In genomic region chr11:75919525-75919924, GRCh38 we compare ENCODE assay signal across 18 cellular contexts.
DNase-seq lines count a peak whose midpoint lies in the region; ATAC-seq, FAIRE-seq and TF ChIP-seq lines count a peak whose summit lies in the region.
"Had no signal": no experiment of that assay in that cellular context is flagged by ENCODE, and none has a peak within 500 bp of the region (broad histone marks: within the 10 kb centered on the region; RNA-seq: fewer than 3 reads in every experiment).

No MANE protein-coding gene starts in this region.

- no peaks in the 10 kb centered on the region for H3K9me3 Mint-ChIP-seq in activated CD4-positive, alpha-beta memory T cell treated with anti-CD3 and anti-CD28 coated beads, Interleukin-2, amount 10 ng/mL, durations not matched to agents 7 days and 5 days
- no peaks in the 10 kb centered on the region for H3K9me3 Mint-ChIP-seq in activated CD8-positive, alpha-beta memory T cell treated with anti-CD3 and anti-CD28 coated beads, Interleukin-2, amount 10 ng/mL, durations not matched to agents 7 days and 5 days (ENCODE audit: low read depth)
- H3K9me3 Mint-ChIP-seq: activated CD4-positive, alpha-beta T cell treated with anti-CD3 and anti-CD28 coated beads, Interleukin-2, amount 10 ng/mL, durations not matched to agents 24 days and 14 days; activated T-cell treated with anti-CD3 and anti-CD28 coated beads, Interleukin-2, amount 50 U/mL, for 72 hours; dendritic cell treated with granulocyte-macrophage colony-stimulating factor and Interleukin-4, amounts not matched to agents 40 ng/mL and 50 ng/mL, for 4 days; T-helper 1 cell treated with Interleukin-12 subunit alpha and Interleukin-12 subunit beta and Interleukin-4 antibody, amounts not matched to agents 30 μg/mL and 1 μg/mL, for 36 hours had no signal

- H3K27ac ChIP-seq in SJCRH30, result peak overlapping the region; percentile 18; the same call in 1 of the 2 replicates
- peak overlapping the region in 2 of 10 donors; percentile 35 to 52 for H3K27ac ChIP-seq in heart right ventricle
- peak overlapping the region in 3 of 4 donors; percentile 51 to 76 (median 67) for H3K27ac ChIP-seq in sigmoid colon

- no peak overlapping the region for H3K4me3 Mint-ChIP-seq in activated CD4-positive, alpha-beta memory T cell treated with anti-CD3 and anti-CD28 coated beads, Interleukin-2, amount 10 ng/mL, durations not matched to agents 7 days and 5 days
- H3K4me3 Mint-ChIP-seq in activated CD8-positive, alpha-beta memory T cell treated with anti-CD3 and anti-CD28 coated beads, Interleukin-2, amount 10 ng/mL, durations not matched to agents 7 days and 5 days, result no peak overlapping the region
- H3K4me3 Mint-ChIP-seq: activated CD4-positive, alpha-beta T cell treated with anti-CD3 and anti-CD28 coated beads, Interleukin-2, amount 10 ng/mL, durations not matched to agents 24 days and 14 days; activated T-cell treated with anti-CD3 and anti-CD28 coated beads, Interleukin-2, amount 50 U/mL, for 72 hours; dendritic cell treated with granulocyte-macrophage colony-stimulating factor and Interleukin-4, amounts not matched to agents 40 ng/mL and 50 ng/mL, for 4 days; T-helper 1 cell treated with Interleukin-12 subunit alpha and Interleukin-12 subunit beta and Interleukin-4 antibody, amounts not matched to agents 30 μg/mL and 1 μg/mL, for 36 hours had no signal

- peaks cover 2% of the 10 kb centered on the region for H3K4me1 Mint-ChIP-seq in activated CD4-positive, alpha-beta memory T cell treated with anti-CD3 and anti-CD28 coated beads, Interleukin-2, amount 10 ng/mL, durations not matched to agents 7 days and 5 days
- H3K4me1 Mint-ChIP-seq in activated CD8-positive, alpha-beta memory T cell treated with anti-CD3 and anti-CD28 coated beads, Interleukin-2, amount 10 ng/mL, durations not matched to agents 7 days and 5 days, result peaks cover 2% of the 10 kb centered on the region

- peak in 5 of 8 donors; percentile 50 to 63 (median 54) for ATAC-seq in heart right ventricle
- ATAC-seq in activated CD8-positive, alpha-beta memory T cell treated with anti-CD3 and anti-CD28 coated beads, Interleukin-2, amount 10 ng/mL, durations not matched to agents 7 days and 5 days, result no peak
- ATAC-seq: activated T-cell treated with anti-CD3 and anti-CD28 coated beads, Interleukin-2, amount 50 U/mL, for 72 hours had no signal

- intact Hi-C loops in heart right ventricle (cut with DNase I) (no loop called here), sigmoid colon (cut with DNase I) (no loop called here)

- H3K4me1 ChIP-seq in SJCRH30 (peaks cover 14% of the 10 kb centered on the region), heart right ventricle (peaks cover 0 to 18% (median 9%) of the 10 kb centered on the region in 9 donors), sigmoid colon (peaks cover 0 to 35% (median 16%) of the 10 kb centered on the region in 4 donors)

- TF ChIP-seq POLR2A in sigmoid colon (IDR thresholded peaks at IDR 0.05), result no peak

- H3K36me3 Mint-ChIP-seq in activated CD4-positive, alpha-beta memory T cell treated with anti-CD3 and anti-CD28 coated beads, Interleukin-2, amount 10 ng/mL, durations not matched to agents 7 days and 5 days (ENCODE audit: low read depth), result peaks cover 3% of the 10 kb centered on the region
- peaks cover 2% of the 10 kb centered on the region for H3K36me3 Mint-ChIP-seq in activated CD8-positive, alpha-beta memory T cell treated with anti-CD3 and anti-CD28 coated beads, Interleukin-2, amount 10 ng/mL, durations not matched to agents 7 days and 5 days

- H3K4me3 ChIP-seq in SJCRH30, result no peak overlapping the region
- no peak overlapping the region for H3K4me3 ChIP-seq in heart right ventricle
- H3K4me3 ChIP-seq in sigmoid colon, result no peak overlapping the region
- H3K4me3 ChIP-seq: prostate gland had no signal

- H3K27ac Mint-ChIP-seq in activated CD4-positive, alpha-beta memory T cell treated with anti-CD3 and anti-CD28 coated beads, Interleukin-2, amount 10 ng/mL, durations not matched to agents 7 days and 5 days, result no peak overlapping the region
- H3K27ac Mint-ChIP-seq in activated CD8-positive, alpha-beta memory T cell treated with anti-CD3 and anti-CD28 coated beads, Interleukin-2, amount 10 ng/mL, durations not matched to agents 7 days and 5 days, result no peak overlapping the region
- H3K27ac Mint-ChIP-seq: activated CD4-positive, alpha-beta T cell treated with anti-CD3 and anti-CD28 coated beads, Interleukin-2, amount 10 ng/mL, durations not matched to agents 24 days and 14 days; activated T-cell treated with anti-CD3 and anti-CD28 coated beads, Interleukin-2, amount 50 U/mL, for 72 hours; dendritic cell treated with granulocyte-macrophage colony-stimulating factor and Interleukin-4, amounts not matched to agents 40 ng/mL and 50 ng/mL, for 4 days; T-helper 1 cell treated with Interleukin-12 subunit alpha and Interleukin-12 subunit beta and Interleukin-4 antibody, amounts not matched to agents 30 μg/mL and 1 μg/mL, for 36 hours had no signal

- H3K36me3 ChIP-seq in SJCRH30 (no peaks in the 10 kb centered on the region), heart right ventricle (no peaks in the 10 kb centered on the region), sigmoid colon (no peaks in the 10 kb centered on the region)
- H3K36me3 ChIP-seq: prostate gland had no signal

- POLR2A ChIA-PET in activated CD4-positive, alpha-beta memory T cell treated with anti-CD3 and anti-CD28 coated beads, Interleukin-2, amount 10 ng/mL, durations not matched to agents 7 days and 5 days (lab: Charles Lee), result no interaction called here

- CTCF ChIA-PET in activated CD4-positive, alpha-beta memory T cell treated with anti-CD3 and anti-CD28 coated beads, Interleukin-2, amount 10 ng/mL, durations not matched to agents 7 days and 5 days (lab: Charles Lee), result no interaction called here
- CTCF ChIA-PET in activated CD8-positive, alpha-beta memory T cell treated with anti-CD3 and anti-CD28 coated beads, Interleukin-2, amount 10 ng/mL, durations not matched to agents 7 days and 5 days (lab: Charles Lee), result no interaction called here

- DNase-seq in GM19239 (ENCODE audit: insufficient read length, low spot score) (no peak), SJCRH30 (no peak), heart right ventricle (no peak), sigmoid colon (peak; percentile 54), NCI-H2171 (lab: John Stamatoyannopoulos, UW) (no peak), GM20000 (ENCODE audit: low spot score) (no peak)
- DNase-seq in activated CD4-positive, alpha-beta memory T cell treated with anti-CD3 and anti-CD28 coated beads, Interleukin-2, amount 10 ng/mL, durations not matched to agents 7 days and 5 days, result no peak
- DNase-seq in activated CD8-positive, alpha-beta memory T cell treated with anti-CD3 and anti-CD28 coated beads, Interleukin-2, amount 10 ng/mL, durations not matched to agents 7 days and 5 days, result no peak
- DNase-seq: activated CD4-positive, alpha-beta T cell treated with anti-CD3 and anti-CD28 coated beads, Interleukin-2, amount 10 ng/mL, durations not matched to agents 24 days and 14 days; activated T-cell treated with anti-CD3 and anti-CD28 coated beads, Interleukin-2, amount 50 U/mL, for 72 hours; amygdala; DMS 273 treated with DMSO at 0.1 percent for 48 hours; NCI-H1048; NCI-H2227 treated with DMSO at 0.1 percent for 48 hours; stimulated activated CD4-positive, alpha-beta T cell treated with anti-CD3 and anti-CD28 coated beads, Interleukin-1b, Interleukin-23, amount 100 ng/mL, for 48 hours had no signal

- TF ChIP-seq CTCF in heart right ventricle (IDR thresholded peaks at IDR 0.05), result no peak
- TF ChIP-seq CTCF in sigmoid colon (IDR thresholded peaks at IDR 0.05), result no peak
- no peak for TF ChIP-seq CTCF in GM20000 (IDR thresholded peaks at IDR 0.05; ENCODE audit: extremely low read depth, missing control alignments)

- H3K27me3 ChIP-seq in SJCRH30 (no peaks in the 10 kb centered on the region), heart right ventricle (no peaks in the 10 kb centered on the region), sigmoid colon (no peaks in the 10 kb centered on the region)

- no peaks in the 10 kb centered on the region for H3K27me3 Mint-ChIP-seq in activated CD4-positive, alpha-beta memory T cell treated with anti-CD3 and anti-CD28 coated beads, Interleukin-2, amount 10 ng/mL, durations not matched to agents 7 days and 5 days
- no peaks in the 10 kb centered on the region for H3K27me3 Mint-ChIP-seq in activated CD8-positive, alpha-beta memory T cell treated with anti-CD3 and anti-CD28 coated beads, Interleukin-2, amount 10 ng/mL, durations not matched to agents 7 days and 5 days
- H3K27me3 Mint-ChIP-seq: activated CD4-positive, alpha-beta T cell treated with anti-CD3 and anti-CD28 coated beads, Interleukin-2, amount 10 ng/mL, durations not matched to agents 24 days and 14 days; dendritic cell treated with granulocyte-macrophage colony-stimulating factor and Interleukin-4, amounts not matched to agents 40 ng/mL and 50 ng/mL, for 4 days had no signal

- FAIRE-seq in GM19239 (lab: Jason Lieb, UNC), result peak; percentile 79

- H3K9me3 ChIP-seq in SJCRH30 (replicated peaks) (no peaks in the 10 kb centered on the region), heart right ventricle (no peaks in the 10 kb centered on the region), sigmoid colon (no peaks in the 10 kb centered on the region)
- H3K9me3 ChIP-seq: prostate gland had no signal

- WGBS in heart right ventricle, 2 donors, result 46 to 53% methylated on average over 2 of the region's 2 CpGs
- WGBS in sigmoid colon, 2 donors, result 77 to 78% methylated on average over 2 of the region's 2 CpGs

- no peak for TF ChIP-seq EP300 in sigmoid colon (IDR thresholded peaks at IDR 0.05)
